In the genomic region with DNA sequence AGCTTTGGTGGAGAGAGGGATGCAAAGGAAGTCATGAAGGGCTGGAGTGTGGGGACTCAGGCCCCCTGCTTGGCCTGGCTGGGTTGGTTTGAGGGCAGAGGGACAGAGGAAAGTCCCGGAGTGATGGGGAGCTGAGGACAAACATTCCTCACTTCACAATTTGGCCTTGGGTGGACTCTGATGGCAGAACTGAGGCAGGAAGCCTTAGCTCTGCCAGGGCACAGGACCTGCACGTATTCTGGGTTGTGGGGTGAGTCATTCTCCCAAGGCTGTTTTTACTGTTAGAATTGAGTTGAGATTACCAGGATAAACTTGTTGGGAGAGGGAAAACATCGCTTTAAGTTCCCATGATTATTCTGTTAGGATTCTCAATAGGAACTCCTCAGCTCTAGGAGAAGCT, we compare ENCODE assay signal across 18 cellular contexts. TPM values are rescaled to one million over a fixed set of nuclear protein-coding genes. Genes with fewer than 3 reads are reported as not detected.
DNase-seq lines count a peak whose midpoint lies in the region; ATAC-seq and TF ChIP-seq lines count a peak whose summit lies in the region.
"Had no signal": no experiment of that assay in that cellular context is flagged by ENCODE, and none has a peak within 500 bp of the region (broad histone marks: within the 10 kb centered on the region; RNA-seq: fewer than 3 reads in every experiment).

No MANE protein-coding gene starts in this region.

- CTCF ChIA-PET in activated CD8-positive, alpha-beta memory T cell treated with anti-CD3 and anti-CD28 coated beads, Interleukin-2, amount 10 ng/mL, durations not matched to agents 7 days and 5 days (lab: Charles Lee) = interaction anchor here (0.7 to 1.6 kb wide), 4 partner anchors 9 to 60 kb away, joined by 3 to 10 read pairs (median 4); no protein-coding TSS in a partner anchor
- CTCF ChIA-PET in CD8-positive, alpha-beta T cell (lab: Charles Lee) = interaction anchor here (1.2 to 8.4 kb wide), 2 partner anchors 14 to 17 kb away, joined by 3 to 45 read pairs; no protein-coding TSS in a partner anchor

- POLR2A ChIA-PET in CD8-positive, alpha-beta T cell (lab: Charles Lee) = no interaction called here
- POLR2A ChIA-PET in naive thymus-derived CD8-positive, alpha-beta T cell (lab: Charles Lee) = interaction anchor here (4.2 kb wide), 1 partner anchor 71 kb away, joined by 30 read pairs; no protein-coding TSS in a partner anchor

- H3K4me1 ChIP-seq in CD8-positive, alpha-beta T cell (ENCODE audit: insufficient read depth, low read length) = peaks cover 31% of the 10 kb centered on the region
- no peaks in the 10 kb centered on the region for H3K4me1 ChIP-seq in colonic mucosa

- H3K36me3 ChIP-seq in CD8-positive, alpha-beta T cell (ENCODE audit: insufficient read depth, low read length) = no peaks in the 10 kb centered on the region
- H3K36me3 ChIP-seq in colonic mucosa = no peaks in the 10 kb centered on the region
- H3K36me3 ChIP-seq: ascending aorta, BLaER1, sigmoid colon had no signal

- no peak for TF ChIP-seq CTCF in CD8-positive, alpha-beta T cell (IDR thresholded peaks at IDR 0.05)
- TF ChIP-seq CTCF in colonic mucosa (IDR thresholded peaks at IDR 0.05) = no peak

- ATAC-seq in activated CD8-positive, alpha-beta memory T cell treated with anti-CD3 and anti-CD28 coated beads, Interleukin-2, amount 10 ng/mL, durations not matched to agents 7 days and 5 days = no peak
- no peak for ATAC-seq in CD8-positive, alpha-beta T cell
- peak; percentile 37 for ATAC-seq in activated T-helper 17 cell treated with anti-CD3 and anti-CD28 coated beads, Interleukin-2, amount 50 U/mL, for 72 hours (replicated peaks)
- ATAC-seq in naive thymus-derived CD8-positive, alpha-beta T cell = no peak
- ATAC-seq: left cardiac atrium; stimulated activated memory B cell treated with anti-CD40 and anti-IgM and Interleukin-4, amounts not matched to agents 10 μg/mL and 1 μg/mL and 100 μg/mL, for 72 hours had no signal

- H3K36me3 Mint-ChIP-seq in activated CD8-positive, alpha-beta memory T cell treated with anti-CD3 and anti-CD28 coated beads, Interleukin-2, amount 10 ng/mL, durations not matched to agents 7 days and 5 days = peaks cover under 1% of the 10 kb centered on the region
- H3K36me3 Mint-ChIP-seq in CD8-positive, alpha-beta T cell = peaks cover 3% of the 10 kb centered on the region
- H3K36me3 Mint-ChIP-seq in activated T-helper 17 cell treated with anti-CD3 and anti-CD28 coated beads, Interleukin-2, amount 50 U/mL, for 72 hours (ENCODE audit: low read depth) = no peaks in the 10 kb centered on the region
- peaks cover 0 to 3% (median 0%) of the 10 kb centered on the region in 3 donors for H3K36me3 Mint-ChIP-seq in naive thymus-derived CD8-positive, alpha-beta T cell
- H3K36me3 Mint-ChIP-seq: stimulated activated memory B cell treated with anti-CD40 and anti-IgM and Interleukin-4, amounts not matched to agents 10 μg/mL and 1 μg/mL and 100 μg/mL, for 72 hours had no signal

- peak overlapping the region; percentile 12 for H3K4me3 Mint-ChIP-seq in activated CD8-positive, alpha-beta memory T cell treated with anti-CD3 and anti-CD28 coated beads, Interleukin-2, amount 10 ng/mL, durations not matched to agents 7 days and 5 days
- H3K4me3 Mint-ChIP-seq in CD8-positive, alpha-beta T cell = peak overlapping the region; percentile 80
- H3K4me3 Mint-ChIP-seq in activated T-helper 17 cell treated with anti-CD3 and anti-CD28 coated beads, Interleukin-2, amount 50 U/mL, for 72 hours = peak overlapping the region; percentile 84
- H3K4me3 Mint-ChIP-seq in naive thymus-derived CD8-positive, alpha-beta T cell = peak overlapping the region in 9 of 10 donors; percentile 45 to 95 (median 89)
- H3K4me3 Mint-ChIP-seq: nephron; stimulated activated memory B cell treated with anti-CD40 and anti-IgM and Interleukin-4, amounts not matched to agents 10 μg/mL and 1 μg/mL and 100 μg/mL, for 72 hours had no signal

- no peaks in the 10 kb centered on the region for H3K9me3 Mint-ChIP-seq in activated CD8-positive, alpha-beta memory T cell treated with anti-CD3 and anti-CD28 coated beads, Interleukin-2, amount 10 ng/mL, durations not matched to agents 7 days and 5 days (ENCODE audit: low read depth)
- no peaks in the 10 kb centered on the region for H3K9me3 Mint-ChIP-seq in CD8-positive, alpha-beta T cell
- no peaks in the 10 kb centered on the region for H3K9me3 Mint-ChIP-seq in activated T-helper 17 cell treated with anti-CD3 and anti-CD28 coated beads, Interleukin-2, amount 50 U/mL, for 72 hours
- H3K9me3 Mint-ChIP-seq in naive thymus-derived CD8-positive, alpha-beta T cell = no peaks in the 10 kb centered on the region
- H3K9me3 Mint-ChIP-seq: nephron had no signal

- no peak overlapping the region for H3K4me3 ChIP-seq in CD8-positive, alpha-beta T cell (ENCODE audit: low read depth, low read length)
- no peak overlapping the region for H3K4me3 ChIP-seq in colonic mucosa
- H3K4me3 ChIP-seq: ascending aorta, BLaER1, sigmoid colon had no signal

- H3K4me1 Mint-ChIP-seq in activated CD8-positive, alpha-beta memory T cell treated with anti-CD3 and anti-CD28 coated beads, Interleukin-2, amount 10 ng/mL, durations not matched to agents 7 days and 5 days = peaks cover 38% of the 10 kb centered on the region
- peaks cover 42% of the 10 kb centered on the region for H3K4me1 Mint-ChIP-seq in CD8-positive, alpha-beta T cell (ENCODE audit: low read depth)
- H3K4me1 Mint-ChIP-seq in activated T-helper 17 cell treated with anti-CD3 and anti-CD28 coated beads, Interleukin-2, amount 50 U/mL, for 72 hours = peaks cover 35% of the 10 kb centered on the region
- H3K4me1 Mint-ChIP-seq in naive thymus-derived CD8-positive, alpha-beta T cell = peaks cover 33 to 42% (median 40%) of the 10 kb centered on the region in 4 donors

- no peak for DNase-seq in activated CD8-positive, alpha-beta memory T cell treated with anti-CD3 and anti-CD28 coated beads, Interleukin-2, amount 10 ng/mL, durations not matched to agents 7 days and 5 days
- no peak for DNase-seq in activated CD8-positive, alpha-beta memory T cell treated with anti-CD3 and anti-CD28 coated beads, Interleukin-2, amount 50 U/mL, for 48 hours
- DNase-seq in CD8-positive, alpha-beta T cell = no peak
- no peak for DNase-seq in naive thymus-derived CD8-positive, alpha-beta T cell
- DNase-seq in GM19238 (ENCODE audit: insufficient read length, low spot score) (no peak), colonic mucosa (no peak), NCI-H2171 (lab: John Stamatoyannopoulos, UW) (no peak)
- DNase-seq: left cardiac atrium; mesenchymal stem cell; NCI-H510A; NK-92 treated with Interleukin-12 subunit alpha and Interleukin-12 subunit beta, amount 100 ng/mL, for 24 hours; sigmoid colon had no signal

- peaks cover 7% of the 10 kb centered on the region for H3K27me3 Mint-ChIP-seq in activated CD8-positive, alpha-beta memory T cell treated with anti-CD3 and anti-CD28 coated beads, Interleukin-2, amount 10 ng/mL, durations not matched to agents 7 days and 5 days
- no peaks in the 10 kb centered on the region for H3K27me3 Mint-ChIP-seq in CD8-positive, alpha-beta T cell (ENCODE audit: low read depth)
- H3K27me3 Mint-ChIP-seq in activated T-helper 17 cell treated with anti-CD3 and anti-CD28 coated beads, Interleukin-2, amount 50 U/mL, for 72 hours = no peaks in the 10 kb centered on the region
- H3K27me3 Mint-ChIP-seq in naive thymus-derived CD8-positive, alpha-beta T cell = peaks cover 0 to 3% (median 0%) of the 10 kb centered on the region in 5 donors

- no peaks in the 10 kb centered on the region for H3K9me3 ChIP-seq in CD8-positive, alpha-beta T cell (ENCODE audit: low read length)
- no peaks in the 10 kb centered on the region for H3K9me3 ChIP-seq in colonic mucosa
- H3K9me3 ChIP-seq: ascending aorta, BLaER1, sigmoid colon had no signal

- no peaks in the 10 kb centered on the region for H3K27me3 ChIP-seq in CD8-positive, alpha-beta T cell (ENCODE audit: insufficient read depth, low read length)
- H3K27me3 ChIP-seq in colonic mucosa = peaks cover 4% of the 10 kb centered on the region
- H3K27me3 ChIP-seq: ascending aorta had no signal

- H3K27ac Mint-ChIP-seq in activated CD8-positive, alpha-beta memory T cell treated with anti-CD3 and anti-CD28 coated beads, Interleukin-2, amount 10 ng/mL, durations not matched to agents 7 days and 5 days = peak overlapping the region; percentile 8
- no peak overlapping the region for H3K27ac Mint-ChIP-seq in CD8-positive, alpha-beta T cell
- H3K27ac Mint-ChIP-seq in activated T-helper 17 cell treated with anti-CD3 and anti-CD28 coated beads, Interleukin-2, amount 50 U/mL, for 72 hours = peak overlapping the region; percentile 92
- H3K27ac Mint-ChIP-seq in naive thymus-derived CD8-positive, alpha-beta T cell = peak overlapping the region in 6 of 10 donors; percentile 34 to 86 (median 68)
- H3K27ac Mint-ChIP-seq: nephron; stimulated activated memory B cell treated with anti-CD40 and anti-IgM and Interleukin-4, amounts not matched to agents 10 μg/mL and 1 μg/mL and 100 μg/mL, for 72 hours had no signal

- no peak overlapping the region for H3K27ac ChIP-seq in CD8-positive, alpha-beta T cell (ENCODE audit: low read depth, low read length)
- H3K27ac ChIP-seq in colonic mucosa = no peak overlapping the region
- H3K27ac ChIP-seq: ascending aorta, BLaER1, RWPE1, sigmoid colon had no signal

- no peak overlapping the region for H3K9ac ChIP-seq in colonic mucosa (ENCODE audit: low read depth in 2 of 2, low read length in 2 of 2)
- H3K9ac ChIP-seq: BLaER1 had no signal

- intact Hi-C loops in CD8-positive, alpha-beta T cell (cut with DNase I, micrococcal nuclease) = loop anchor here in 1 of 2 experiments (5.0 kb wide), 1 partner anchor 60 kb away; no protein-coding TSS in a partner anchor
- intact Hi-C loops in colonic mucosa (cut with DNase I) = no loop called here

RNA-seq across cellular contexts. Expression of a gene that starts 2.6 kb away (rescaled TPM):
- 1 to 10 TPM; 1.5 to 4.3 TPM for total RNA-seq in activated CD8-positive, alpha-beta memory T cell treated with anti-CD3 and anti-CD28 coated beads, Interleukin-2, amount 10 ng/mL, durations not matched to agents 7 days and 5 days
- 1 to 10 TPM; 3.5 to 5.1 TPM for total RNA-seq in CD8-positive, alpha-beta T cell
- 1 to 10 TPM; 5.8 to 8.2 TPM for total RNA-seq in activated T-helper 17 cell treated with anti-CD3 and anti-CD28 coated beads, Interleukin-2, amount 50 U/mL, for 72 hours
- 1 to 10 TPM; 5.5 to 8.1 TPM for total RNA-seq in naive thymus-derived CD8-positive, alpha-beta T cell
- polyA plus RNA-seq in naive thymus-derived CD8-positive, alpha-beta T cell = under 1 TPM; 0.35 to 0.61 (median 0.44) TPM
- under 1 TPM; 0.22 to 0.72 TPM for total RNA-seq in colonic mucosa

Comparison
In these comparisons a context has a peak if more than half of its experiments do, and no peak if none do; other contexts are left out.
1. H3K4me3 Mint-ChIP-seq: peak in every context shown above with its lines; median percentile 89 in naive thymus-derived CD8-positive, alpha-beta T cell; 84 in activated T-helper 17 cell treated with anti-CD3 and anti-CD28 coated beads, Interleukin-2, amount 50 U/mL, for 72 hours; 80 in CD8-positive, alpha-beta T cell; 12 in activated CD8-positive, alpha-beta memory T cell treated with anti-CD3 and anti-CD28 coated beads, Interleukin-2, amount 10 ng/mL, durations not matched to agents 7 days and 5 days.